Comparison of ENCODE assay signal across 10 cellular contexts in genomic region chr19:41936416-41936850, GRCh38. TPM values are rescaled to one million over a fixed set of nuclear protein-coding genes. Genes with fewer than 3 reads are reported as not detected.
DNase-seq lines count a peak whose midpoint lies in the region; TF ChIP-seq lines count a peak whose summit lies in the region.
"Had no signal": no experiment of that assay in that cellular context is flagged by ENCODE, and none has a peak within 500 bp of the region (broad histone marks: within the 10 kb centered on the region; RNA-seq: fewer than 3 reads in every experiment).

No MANE protein-coding gene starts in this region.

- H3K27me3 Mint-ChIP-seq in activated T-cell treated with anti-CD3 and anti-CD28 coated beads, Interleukin-2, amount 50 U/mL, for 24 hours, result no peaks in the 10 kb centered on the region

- H4K20me1 ChIP-seq in osteoblast (ENCODE audit: insufficient read depth, low read length), result peaks cover 4% of the 10 kb centered on the region

- H3K4me3 Mint-ChIP-seq in activated T-cell treated with anti-CD3 and anti-CD28 coated beads, Interleukin-2, amount 50 U/mL, for 24 hours, result no peak overlapping the region

- peak overlapping the region; percentile 3 for H3K27ac ChIP-seq in osteoblast (ENCODE audit: low read depth, low read length)
- H3K27ac ChIP-seq in testis, result no peak overlapping the region
- H3K27ac ChIP-seq: cardiac muscle cell had no signal

- H3K27me3 ChIP-seq in osteoblast (ENCODE audit: insufficient read depth, low read length) (peaks cover 25% of the 10 kb centered on the region), testis (no peaks in the 10 kb centered on the region)

- H2AFZ ChIP-seq in osteoblast (ENCODE audit: low read length), result no peak overlapping the region

- intact Hi-C loops in testis (cut with DNase I; ENCODE audit: low total_unique reads), result no loop called here

- no peaks in the 10 kb centered on the region for H3K36me3 ChIP-seq in osteoblast (ENCODE audit: insufficient read depth, low read length)
- H3K36me3 ChIP-seq in testis (ENCODE audit: low read depth, missing control alignments), result no peaks in the 10 kb centered on the region
- H3K36me3 ChIP-seq: cardiac muscle cell had no signal

- no peaks in the 10 kb centered on the region for H3K36me3 Mint-ChIP-seq in activated T-cell treated with anti-CD3 and anti-CD28 coated beads, Interleukin-2, amount 50 U/mL, for 24 hours (ENCODE audit: low read depth)

- no peaks in the 10 kb centered on the region for H3K9me3 ChIP-seq in osteoblast (ENCODE audit: low read depth, low read length)
- H3K9me3 ChIP-seq in testis, result no peaks in the 10 kb centered on the region

- peak overlapping the region; percentile 10 for H3K27ac Mint-ChIP-seq in activated T-cell treated with anti-CD3 and anti-CD28 coated beads, Interleukin-2, amount 50 U/mL, for 24 hours

- 78 to 81% methylated on average over 8 of the region's 8 CpGs for WGBS in testis, 2 donors

- DNase-seq in activated CD4-positive, alpha-beta T cell treated with anti-CD3 and anti-CD28 coated beads for 48 hours, result peak; percentile 46
- DNase-seq in activated CD4-positive, alpha-beta T cell treated with anti-CD3 and anti-CD28 coated beads, Interleukin-2, amount 50 U/mL, for 1 hour, result no peak
- DNase-seq in activated T-cell treated with anti-CD3 and anti-CD28 coated beads, Interleukin-2, amount 50 U/mL, for 24 hours, result no peak
- DNase-seq in osteoblast (ENCODE audit: insufficient read length, low spot score, missing footprints) (peak; percentile 97), testis (no peak), DMS 273 treated with DMSO at 0.1 percent for 48 hours (lab: John Stamatoyannopoulos, UW) (no peak)
- DNase-seq: hippocampal formation, MM.1S had no signal

- TF ChIP-seq CTCF in osteoblast (IDR thresholded peaks at IDR 0.05; ENCODE audit: extremely low read depth, low read depth, low read length) (no peak), testis (IDR thresholded peaks at IDR 0.05) (no peak)

- H3K4me1 ChIP-seq in osteoblast (ENCODE audit: insufficient read depth, low read length), result peaks cover 22% of the 10 kb centered on the region
- peaks cover 3% of the 10 kb centered on the region for H3K4me1 ChIP-seq in testis

- no peaks in the 10 kb centered on the region for H3K79me2 ChIP-seq in osteoblast (ENCODE audit: insufficient read depth, low read length)

- H3K4me1 Mint-ChIP-seq in activated T-cell treated with anti-CD3 and anti-CD28 coated beads, Interleukin-2, amount 50 U/mL, for 24 hours (ENCODE audit: low read depth), result peaks cover 44% of the 10 kb centered on the region

- TF ChIP-seq POLR2A in testis (IDR thresholded peaks at IDR 0.05), result no peak

- no peaks in the 10 kb centered on the region for H3K9me3 Mint-ChIP-seq in activated T-cell treated with anti-CD3 and anti-CD28 coated beads, Interleukin-2, amount 50 U/mL, for 24 hours

- H3K4me2 ChIP-seq in osteoblast (ENCODE audit: insufficient read depth, low read length), result peak overlapping the region; percentile 58

- peak overlapping the region; percentile 16 for H3K4me3 ChIP-seq in osteoblast (ENCODE audit: insufficient read depth, low read length)
- no peak overlapping the region for H3K4me3 ChIP-seq in testis
- H3K4me3 ChIP-seq: cardiac muscle cell had no signal

RNA-seq across cellular contexts. Expression of gene ERFL, which starts 8.2 kb away (rescaled TPM):
- total RNA-seq in osteoblast (under 0.01 TPM in 2 replicates), testis (1 to 10 TPM; 2.2 to 2.4 TPM)
- 0.78 TPM for polyA plus RNA-seq in testis (ENCODE audit: insufficient read depth, low read depth, low replicate concordance)
- polyA plus RNA-seq: AG04450 had no signal

RNA-seq across cellular contexts. Expression of gene RABAC1, which starts 22.7 kb away (rescaled TPM):
- total RNA-seq in osteoblast (95.2 and 117 TPM in 2 replicates), testis (100 to 1,000 TPM; 143 to 196 TPM)
- polyA plus RNA-seq in testis (ENCODE audit: insufficient read depth, low read depth, low replicate concordance), result 182 TPM

RNA-seq across cellular contexts. Expression of gene ARHGEF1, which starts 53.4 kb away (rescaled TPM):
- 30.6 and 31.8 TPM in 2 replicates for total RNA-seq in osteoblast
- 10 to 100 TPM; 51.2 to 56.3 TPM for total RNA-seq in testis
- 33.2 TPM for polyA plus RNA-seq in testis (ENCODE audit: insufficient read depth, low read depth, low replicate concordance)

RNA-seq across cellular contexts. Expression of gene ATP1A3, which starts 57.6 kb away (rescaled TPM):
- under 0.01 TPM in 2 replicates for total RNA-seq in osteoblast
- total RNA-seq in testis, result 10 to 100 TPM; 30.3 to 60.8 TPM
- 87.3 TPM for polyA plus RNA-seq in testis (ENCODE audit: insufficient read depth, low read depth, low replicate concordance)
- polyA plus RNA-seq: AG04450 had no signal

RNA-seq across cellular contexts. Expression of gene CD79A, which starts 59.4 kb away (rescaled TPM):
- total RNA-seq in osteoblast, result 0.36 TPM in 1 of 2 replicates, not detected in the other
- total RNA-seq in testis, result under 1 TPM in 1 of 2 donors, not detected in 1; 0.87 TPM
- polyA plus RNA-seq in testis (ENCODE audit: insufficient read depth, low read depth, low replicate concordance), result 3.6 TPM
- total RNA-seq: cardiac muscle cell had no signal

Comparison
In these comparisons a context has a peak if more than half of its experiments do, and no peak if none do; other contexts are left out.
1. DNase-seq: peak in activated CD4-positive, alpha-beta T cell treated with anti-CD3 and anti-CD28 coated beads for 48 hours (single experiment) and osteoblast (single experiment); none in activated CD4-positive, alpha-beta T cell treated with anti-CD3 and anti-CD28 coated beads, Interleukin-2, amount 50 U/mL, for 1 hour (single experiment), activated T-cell treated with anti-CD3 and anti-CD28 coated beads, Interleukin-2, amount 50 U/mL, for 24 hours (single experiment), testis (single experiment) and DMS 273 treated with DMSO at 0.1 percent for 48 hours (single experiment).